ENCODE assay signal across 20 cellular contexts in genomic region chr10:133202778-133203651, GRCh38. TPM values are rescaled to one million over a fixed set of nuclear protein-coding genes. Genes with fewer than 3 reads are reported as not detected.
DNase-seq lines count a peak whose midpoint lies in the region; ATAC-seq and TF ChIP-seq lines count a peak whose summit lies in the region.
"Had no signal": no experiment of that assay in that cellular context is flagged by ENCODE, and none has a peak within 500 bp of the region (broad histone marks: within the 10 kb centered on the region; RNA-seq: fewer than 3 reads in every experiment).

No MANE protein-coding gene starts in this region.

- H3K36me3 ChIP-seq in SK-N-SH (replicated peaks in 1 of 2; ENCODE audit: control insufficient read depth in 1 of 2, insufficient read depth in 2 of 2, low read length in 1 of 2) (no peaks in the 10 kb centered on the region), HUES6 (ENCODE audit: control insufficient read depth, insufficient read depth, low read length) (no peaks in the 10 kb centered on the region; the same call in none of the 2 replicates), psoas muscle (ENCODE audit: insufficient read depth in 1 of 2, low read depth in 1 of 2) (no peaks in the 10 kb centered on the region)
- H3K36me3 ChIP-seq: HAP-1 had no signal

- peaks cover 14% of the 10 kb centered on the region for H3K27me3 Mint-ChIP-seq in chondrocyte (ENCODE audit: low read depth)

- CTCF ChIA-PET in SK-N-SH (lab: Yijun Ruan, JAX): interaction anchor here (0.7 kb wide), 1 partner anchor 60 kb away, joined by 3 read pairs; no protein-coding TSS in a partner anchor

- no peaks in the 10 kb centered on the region for H3F3A ChIP-seq in SK-N-SH (replicated peaks; ENCODE audit: insufficient read depth)

- no peak overlapping the region for H3K4me2 ChIP-seq in SK-N-SH
- H3K4me2 ChIP-seq: A549, BLaER1, KMS-11 had no signal

- H3K36me3 Mint-ChIP-seq in chondrocyte (ENCODE audit: low read depth): no peaks in the 10 kb centered on the region
- H3K36me3 Mint-ChIP-seq: CD14-positive monocyte; CD4-positive, alpha-beta memory T cell had no signal

- H3K79me2 ChIP-seq in SK-N-SH (ENCODE audit: insufficient read depth): no peaks in the 10 kb centered on the region

- H3K9ac ChIP-seq in SK-N-SH: no peak overlapping the region
- H3K9ac ChIP-seq in HUES6 (ENCODE audit: low read length): peak overlapping the region; percentile 11
- H3K9ac ChIP-seq: BLaER1, GM23248, KMS-11 had no signal

- in situ Hi-C loops in ACHN (cut with HindIII; ENCODE audit: low pct_ligation_motif_present, low pct_unique_long_range_greater_than_20kb, low sequenced_read_pairs): no loop called here

- POLR2A ChIA-PET in SK-N-SH (lab: Yijun Ruan, JAX): no interaction called here

- no peaks in the 10 kb centered on the region for H4K20me1 ChIP-seq in SK-N-SH (ENCODE audit: insufficient read depth)

- DNase-seq in SK-N-SH (peak; percentile 65), chondrocyte (ENCODE audit: low spot score) (peak; percentile 77), psoas muscle (no peak), ACHN (no peak)
- DNase-seq: DMS53, DND-41, EL, GM23248 had no signal

- no peaks in the 10 kb centered on the region for H3K9me3 ChIP-seq in SK-N-SH
- H3K9me3 ChIP-seq in HUES6 (ENCODE audit: control insufficient read depth, insufficient read depth, low read depth, low read length): no peaks in the 10 kb centered on the region
- no peaks in the 10 kb centered on the region for H3K9me3 ChIP-seq in psoas muscle
- H3K9me3 ChIP-seq: A549, BLaER1, HAP-1 had no signal

- H3K4me3 Mint-ChIP-seq in chondrocyte (ENCODE audit: unreplicated experiment): no peak overlapping the region
- H3K4me3 Mint-ChIP-seq: CD14-positive monocyte; CD4-positive, alpha-beta memory T cell had no signal

- H3K27ac Mint-ChIP-seq in chondrocyte (ENCODE audit: unreplicated experiment): no peak overlapping the region
- H3K27ac Mint-ChIP-seq: CD14-positive monocyte; CD4-positive, alpha-beta memory T cell had no signal

- intact Hi-C loops in psoas muscle (cut with DNase I): no loop called here

- H3K27me3 ChIP-seq in SK-N-SH (ENCODE audit: insufficient read depth) (0 out of 2 replicates have a peak, but pooled peaks cover 5% of the 10 kb centered on the region), HUES6 (ENCODE audit: control insufficient read depth, insufficient read depth, low read length) (no peaks in the 10 kb centered on the region), psoas muscle (ENCODE audit: insufficient read depth in 3 of 3, low read length in 2 of 3) (peaks cover 0 to 16% (median 10%) of the 10 kb centered on the region in 3 donors)
- H3K27me3 ChIP-seq: BLaER1 had no signal

- H3K9me3 Mint-ChIP-seq in chondrocyte (ENCODE audit: low read depth): no peaks in the 10 kb centered on the region
- H3K9me3 Mint-ChIP-seq: CD14-positive monocyte; CD4-positive, alpha-beta memory T cell had no signal

- ATAC-seq in SK-N-SH treated with all-trans-retinoic acid at 6 μM for 48 hours (no peak), psoas muscle (no peak), HG02798 (IDR thresholded peaks at IDR 0.05; ENCODE audit: poor library complexity, unreplicated experiment) (no peak)

- no peak for TF ChIP-seq EP300 in SK-N-SH (IDR thresholded peaks at IDR 0.05; ENCODE audit: borderline replicate concordance in 1 of 2, low read depth in 1 of 2, low read length in 1 of 2)

- H3K4me1 Mint-ChIP-seq in chondrocyte (ENCODE audit: low read depth): no peaks in the 10 kb centered on the region
- H3K4me1 Mint-ChIP-seq: CD14-positive monocyte; CD4-positive, alpha-beta memory T cell had no signal

- no peaks in the 10 kb centered on the region for H3K9me2 ChIP-seq in SK-N-SH

- H2AFZ ChIP-seq in SK-N-SH (ENCODE audit: low read depth): no peak overlapping the region
- H2AFZ ChIP-seq: GM23248 had no signal

- no peak for TF ChIP-seq CTCF in SK-N-SH (IDR thresholded peaks at IDR 0.05)
- no peak for TF ChIP-seq CTCF in chondrocyte (IDR thresholded peaks at IDR 0.05)
- no peak for TF ChIP-seq CTCF in psoas muscle (IDR thresholded peaks at IDR 0.05)

- H3K27ac ChIP-seq in SK-N-SH (ENCODE audit: low read depth in 2 of 2, low read length in 1 of 2): no peak overlapping the region
- no peak overlapping the region for H3K27ac ChIP-seq in HUES6 (ENCODE audit: low read depth, low read length)
- H3K27ac ChIP-seq in psoas muscle: no peak overlapping the region
- H3K27ac ChIP-seq: 22Rv1, A549, BLaER1, GM23248, KMS-11 had no signal

- H3K4me1 ChIP-seq in SK-N-SH (ENCODE audit: control insufficient read depth in 1 of 2, insufficient read depth in 2 of 2, low read depth in 1 of 2, low read length in 1 of 2) (no peaks in the 10 kb centered on the region), HUES6 (ENCODE audit: control insufficient read depth, insufficient read depth, low read length) (peaks cover 5% of the 10 kb centered on the region; the same call in 1 of the 2 replicates), psoas muscle (no peaks in the 10 kb centered on the region)
- H3K4me1 ChIP-seq: A549, HAP-1 had no signal

- WGBS in SK-N-SH (ENCODE audit: low lambda C conversion rate): 25% methylated on average over 17 of the region's 62 CpGs
- WGBS in psoas muscle, 3 donors: 77 to 84% (median 79%) methylated on average over 47 to 60 of the region's 62 CpGs

- H3K4me3 ChIP-seq in SK-N-SH (ENCODE audit: low read depth in 2 of 2, low read length in 1 of 2) (no peak overlapping the region), HUES6 (ENCODE audit: low read depth, low read length) (no peak overlapping the region), psoas muscle (no peak overlapping the region)
- H3K4me3 ChIP-seq: A549, BLaER1, GM23248, HAP-1 had no signal

- TF ChIP-seq RAD21 in SK-N-SH (IDR thresholded peaks at IDR 0.05; ENCODE audit: low read length): no peak

TF ChIP-seq in SK-N-SH, 30 proteins besides CTCF, POLR2A, EP300 and RAD21 (continues in another document):
- TF ChIP-seq FOXM1 (IDR thresholded peaks at IDR 0.05; ENCODE audit: low read depth): no peak

TF ChIP-seq in SK-N-SH treated with all-trans-retinoic acid at 6 μM for 48 hours, 23 proteins besides CTCF, POLR2A, EP300 and RAD21:
- TF ChIP-seq ZFP3 (CRISPR knock-in tag; IDR thresholded peaks at IDR 0.05): no peak

RNA-seq across cellular contexts. Expression of gene UTF1, which starts 27.0 kb away (rescaled TPM):
- polyA plus RNA-seq in SK-N-SH (2012; rRNA removed) (not detected in 2 replicates), psoas muscle (not detected)
- polyA plus RNA-seq in SK-N-SH (2012; cell fraction: cytosol; rRNA removed): not detected in 2 replicates
- polyA plus RNA-seq in SK-N-SH (2012; cell fraction: nucleus; rRNA removed): not detected in 2 replicates
- total RNA-seq in chondrocyte (not detected in 3 replicates), psoas muscle (not detected)
- total RNA-seq: CD4-positive, alpha-beta memory T cell; GM23248; H4 had no signal
- polyA plus RNA-seq: A549; AG04450; CD4-positive, alpha-beta memory T cell; GM23248 had no signal

RNA-seq across cellular contexts. Expression of gene VENTX, which starts 34.6 kb away (rescaled TPM):
- polyA plus RNA-seq in SK-N-SH (2012; rRNA removed): not detected in 2 replicates
- polyA plus RNA-seq in SK-N-SH (2012; cell fraction: cytosol; rRNA removed): not detected in 2 replicates
- not detected in 2 replicates for polyA plus RNA-seq in SK-N-SH (2012; cell fraction: nucleus; rRNA removed)
- total RNA-seq in chondrocyte: not detected in 3 replicates
- under 1 TPM; 0.21 to 0.32 (median 0.27) TPM for total RNA-seq in psoas muscle
- under 1 TPM; 0.03 to 0.34 (median 0.13) TPM for polyA plus RNA-seq in psoas muscle
- total RNA-seq: CD4-positive, alpha-beta memory T cell; GM23248; H4 had no signal
- polyA plus RNA-seq: A549; AG04450; CD4-positive, alpha-beta memory T cell; GM23248 had no signal

RNA-seq across cellular contexts. Expression of gene KNDC1, which starts 43.0 kb away (rescaled TPM):
- 1.4 TPM in 2 replicates for polyA plus RNA-seq in SK-N-SH (2012; rRNA removed)
- polyA plus RNA-seq in SK-N-SH (2012; cell fraction: cytosol; rRNA removed): 0.26 and 0.76 TPM in 2 replicates
- polyA plus RNA-seq in SK-N-SH (2012; cell fraction: nucleus; rRNA removed): 3.6 and 6.5 TPM in 2 replicates
- total RNA-seq in chondrocyte: 0.24 to 0.72 TPM (median 0.55 TPM) in 3 replicates
- under 1 TPM in 1 of 4 donors, not detected in 3; 0.10 TPM for total RNA-seq in psoas muscle
- polyA plus RNA-seq in psoas muscle: under 1 TPM in 2 of 3 donors, not detected in 1; under 0.01 to 0.01 TPM

Comparison
In these comparisons a context has a peak if more than half of its experiments do, and no peak if none do; other contexts are left out.
1. DNase-seq: peak in SK-N-SH (single experiment) and chondrocyte (single experiment); none in psoas muscle (0 of 2) and ACHN (single experiment).